In genomic region chr7:55649238-55649637, GRCh38 we compare ENCODE assay signal across 30 cellular contexts.
"Had no signal": no experiment of that assay in that cellular context is flagged by ENCODE, and none has a peak within 500 bp of the region (broad histone marks: within the 10 kb centered on the region; RNA-seq: fewer than 3 reads in every experiment).

No MANE protein-coding gene starts in this region.

- H3K79me2 ChIP-seq: parathyroid adenoma had no signal

- H3K4me1 ChIP-seq: neural progenitor cell, parathyroid adenoma, psoas muscle, spleen, stomach, thyroid gland, tibial nerve, upper lobe of left lung, vagina had no signal

- H3K27ac ChIP-seq: neural progenitor cell, ovary, parathyroid adenoma, psoas muscle, skin epidermis, spleen, stomach, thoracic aorta, thyroid gland, tibial nerve, upper lobe of left lung, vagina had no signal

- FAIRE-seq: urothelium cell line had no signal

- H3K27me3 ChIP-seq: neural progenitor cell, ovary, thyroid gland, tibial nerve, upper lobe of left lung, vagina had no signal

- ATAC-seq: natural killer cell; psoas muscle; right cardiac atrium; sciatic nerve; stimulated activated memory B cell treated with anti-CD40 and anti-IgM and Interleukin-4, amounts not matched to agents 10 μg/mL and 1 μg/mL and 100 μg/mL, for 72 hours had no signal

- H3K4me3 ChIP-seq: neural progenitor cell, ovary, psoas muscle, skin epidermis, smooth muscle cell, spleen, stomach, thoracic aorta, thyroid gland, tibial nerve, upper lobe of left lung, vagina had no signal

- H3K36me3 ChIP-seq: neural progenitor cell, ovary, spleen, stomach, thoracic aorta, thyroid gland, tibial nerve, upper lobe of left lung, vagina had no signal

- H3K27ac Mint-ChIP-seq: natural killer cell; nephron; neural progenitor cell; progenitor cell of endocrine pancreas; stimulated activated memory B cell treated with anti-CD40 and anti-IgM and Interleukin-4, amounts not matched to agents 10 μg/mL and 1 μg/mL and 100 μg/mL, for 72 hours; stimulated activated naive CD8-positive, alpha-beta T cell treated with anti-CD3 and anti-CD28 coated beads, Interleukin-15, Interleukin-2, amounts not matched to agents 100 ng/mL and 50 ng/mL, for 24 hours had no signal

- H3K36me3 Mint-ChIP-seq: natural killer cell; neural progenitor cell; stimulated activated memory B cell treated with anti-CD40 and anti-IgM and Interleukin-4, amounts not matched to agents 10 μg/mL and 1 μg/mL and 100 μg/mL, for 72 hours had no signal

- H3K9ac ChIP-seq: neural progenitor cell, parathyroid adenoma had no signal

- H2AFZ ChIP-seq: neural progenitor cell, parathyroid adenoma had no signal

- H3K4me1 Mint-ChIP-seq: natural killer cell; nephron; neural progenitor cell; stimulated activated memory B cell treated with anti-CD40 and anti-IgM and Interleukin-4, amounts not matched to agents 10 μg/mL and 1 μg/mL and 100 μg/mL, for 72 hours had no signal

- H3K9me3 ChIP-seq: ovary, psoas muscle, spleen, stomach, thoracic aorta, thyroid gland, tibial nerve, upper lobe of left lung, vagina had no signal

- DNase-seq: natural killer cell; occipital lobe; ovary; posterior cingulate gyrus; psoas muscle; right cardiac atrium; spleen; stimulated activated CD4-positive, alpha-beta T cell treated with anti-CD3 and anti-CD28 coated beads, Interleukin-12 subunit alpha, Interleukin-12 subunit beta, amount 100 ng/mL, for 4 hours; stimulated activated CD4-positive, alpha-beta T cell treated with anti-CD3 and anti-CD28 coated beads, Interleukin-1b, Interleukin-23, amount 100 ng/mL, for 48 hours; stimulated activated CD4-positive, alpha-beta T cell treated with anti-CD3 and anti-CD28 coated beads, Interleukin-4, amount 100 ng/mL, for 1 hour; stimulated activated CD4-positive, alpha-beta T cell treated with anti-CD3 and anti-CD28 coated beads, Interleukin-4, amount 100 ng/mL, for 4 hours; stimulated activated CD8-positive, alpha-beta memory T cell treated with anti-CD3 and anti-CD28 coated beads, Interleukin-4, amount 100 ng/mL, for 48 hours; stimulated activated naive CD4-positive, alpha-beta T cell treated with Interleukin-2 at 50 U/mL for 16 hours; stomach; thyroid gland; trophoblast cell; upper lobe of left lung had no signal

- H3K4me2 ChIP-seq: neural progenitor cell, smooth muscle cell had no signal

- H3K27me3 Mint-ChIP-seq: progenitor cell of endocrine pancreas had no signal

- H3K4me3 Mint-ChIP-seq: natural killer cell; nephron; neural progenitor cell; stimulated activated memory B cell treated with anti-CD40 and anti-IgM and Interleukin-4, amounts not matched to agents 10 μg/mL and 1 μg/mL and 100 μg/mL, for 72 hours; stimulated activated naive CD8-positive, alpha-beta T cell treated with anti-CD3 and anti-CD28 coated beads, Interleukin-15, Interleukin-2, amounts not matched to agents 100 ng/mL and 50 ng/mL, for 24 hours had no signal
